20 cellular contexts compared by ENCODE assay signal in the genomic region with DNA sequence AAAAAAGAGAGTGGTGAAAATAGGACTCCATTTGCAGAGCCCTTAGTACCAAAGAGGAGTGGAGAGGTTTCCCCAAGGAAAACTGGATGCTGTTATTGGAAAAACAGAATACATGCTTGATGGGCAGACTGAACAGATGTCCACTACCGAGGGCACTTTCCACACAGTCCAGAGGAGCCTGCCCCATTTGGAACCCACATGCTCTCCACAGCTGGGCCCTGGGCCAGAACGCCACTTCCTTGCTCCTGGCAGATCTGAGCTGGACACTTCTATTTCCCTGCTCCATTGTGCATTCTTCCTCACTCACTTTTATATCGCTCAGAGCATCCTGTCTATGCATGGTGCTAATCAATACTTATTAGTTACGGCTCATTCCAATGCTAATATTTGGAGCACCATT.
DNase-seq lines count a peak whose midpoint lies in the region; TF ChIP-seq lines count a peak whose summit lies in the region.
"Had no signal": no experiment of that assay in that cellular context is flagged by ENCODE, and none has a peak within 500 bp of the region (broad histone marks: within the 10 kb centered on the region; RNA-seq: fewer than 3 reads in every experiment).

No MANE protein-coding gene starts in this region.

- in situ Hi-C loops in G401 (cut with HindIII; ENCODE audit: low sequenced_read_pairs) = no loop called here

- intact Hi-C loops in activated naive CD4-positive, alpha-beta T cell treated with anti-CD3 and anti-CD28 coated beads for 36 hours (cut with micrococcal nuclease) = no loop called here

- no peak overlapping the region for H3K27ac ChIP-seq in coronary artery
- H3K27ac ChIP-seq: BLaER1, C4-2B, GM23248 had no signal

- peaks cover 22% of the 10 kb centered on the region for H3K9me3 Mint-ChIP-seq in glutamatergic neuron (ENCODE audit: unreplicated experiment)
- no peaks in the 10 kb centered on the region for H3K9me3 Mint-ChIP-seq in activated naive CD4-positive, alpha-beta T cell treated with anti-CD3 and anti-CD28 coated beads for 36 hours
- H3K9me3 Mint-ChIP-seq: CD8-positive, alpha-beta T cell had no signal

- H3K27me3 Mint-ChIP-seq in glutamatergic neuron (ENCODE audit: unreplicated experiment) = peaks cover 3% of the 10 kb centered on the region
- H3K27me3 Mint-ChIP-seq in activated naive CD4-positive, alpha-beta T cell treated with anti-CD3 and anti-CD28 coated beads for 36 hours (ENCODE audit: low read depth) = no peaks in the 10 kb centered on the region
- H3K27me3 Mint-ChIP-seq: B cell had no signal

- TF ChIP-seq CTCF in glutamatergic neuron (IDR thresholded peaks at IDR 0.05; ENCODE audit: partially characterized antibody, unreplicated experiment) (no peak), coronary artery (IDR thresholded peaks at IDR 0.05) (no peak)

- H3K36me3 Mint-ChIP-seq in glutamatergic neuron (ENCODE audit: unreplicated experiment) = no peaks in the 10 kb centered on the region
- H3K36me3 Mint-ChIP-seq in activated naive CD4-positive, alpha-beta T cell treated with anti-CD3 and anti-CD28 coated beads for 36 hours (ENCODE audit: low read depth) = no peaks in the 10 kb centered on the region
- H3K36me3 Mint-ChIP-seq: CD4-positive, CD25-positive, alpha-beta regulatory T cell; CD8-positive, alpha-beta T cell had no signal

- H3K4me1 Mint-ChIP-seq in glutamatergic neuron (ENCODE audit: low read depth, unreplicated experiment) = peaks cover 18% of the 10 kb centered on the region
- no peaks in the 10 kb centered on the region for H3K4me1 Mint-ChIP-seq in activated naive CD4-positive, alpha-beta T cell treated with anti-CD3 and anti-CD28 coated beads for 36 hours (ENCODE audit: low read depth)
- H3K4me1 Mint-ChIP-seq: B cell; CD4-positive, CD25-positive, alpha-beta regulatory T cell had no signal

- peak; percentile 13 for DNase-seq in Ammon's horn (ENCODE audit: low spot score)
- peak; percentile 19 for DNase-seq in G401 (ENCODE audit: low spot score)
- DNase-seq in NCI-H524 (lab: John Stamatoyannopoulos, UW) = peak; percentile 36 to 67
- peak; percentile 73 for DNase-seq in glutamatergic neuron
- no peak for DNase-seq in stimulated activated CD4-positive, alpha-beta T cell treated with anti-CD3 and anti-CD28 coated beads, Interleukin-2, amount 100 ng/mL, for 48 hours
- no peak for DNase-seq in activated T-cell treated with anti-CD3 and anti-CD28 coated beads for 4 hours
- DNase-seq in coronary artery (ENCODE audit: low spot score) = no peak
- DNase-seq in activated naive CD4-positive, alpha-beta T cell treated with anti-CD3 and anti-CD28 coated beads for 36 hours = no peak
- DNase-seq: CD4-positive, CD25-positive, alpha-beta regulatory T cell; CD8-positive, alpha-beta T cell; DMS 273 treated with DMSO at 0.1 percent for 48 hours; DND-41; GDM1; GM23248; H7; HCEC 1CT had no signal

- H3K27ac Mint-ChIP-seq in glutamatergic neuron (ENCODE audit: unreplicated experiment) = peak overlapping the region; percentile 91
- no peak overlapping the region for H3K27ac Mint-ChIP-seq in activated naive CD4-positive, alpha-beta T cell treated with anti-CD3 and anti-CD28 coated beads for 36 hours
- H3K27ac Mint-ChIP-seq: B cell; CD4-positive, CD25-positive, alpha-beta regulatory T cell; CD8-positive, alpha-beta T cell had no signal

- no peak overlapping the region for H3K4me3 ChIP-seq in coronary artery
- H3K4me3 ChIP-seq: BLaER1, GM12878, GM23248 had no signal

- peak overlapping the region; percentile 25 for H3K4me3 Mint-ChIP-seq in glutamatergic neuron (ENCODE audit: unreplicated experiment)
- H3K4me3 Mint-ChIP-seq in activated naive CD4-positive, alpha-beta T cell treated with anti-CD3 and anti-CD28 coated beads for 36 hours = no peak overlapping the region
- H3K4me3 Mint-ChIP-seq: B cell; CD4-positive, CD25-positive, alpha-beta regulatory T cell; CD8-positive, alpha-beta T cell had no signal

- CTCF ChIA-PET in activated naive CD4-positive, alpha-beta T cell treated with anti-CD3 and anti-CD28 coated beads for 36 hours (lab: Charles Lee) = no interaction called here

Comparison
In these comparisons a context has a peak if more than half of its experiments do, and no peak if none do; other contexts are left out.
1. DNase-seq: peak in Ammon's horn (single experiment), G401 (single experiment), NCI-H524 (2 of 2) and glutamatergic neuron (single experiment); none in stimulated activated CD4-positive, alpha-beta T cell treated with anti-CD3 and anti-CD28 coated beads, Interleukin-2, amount 100 ng/mL, for 48 hours (0 of 2), activated T-cell treated with anti-CD3 and anti-CD28 coated beads for 4 hours (single experiment), coronary artery (single experiment) and activated naive CD4-positive, alpha-beta T cell treated with anti-CD3 and anti-CD28 coated beads for 36 hours (single experiment).